In genomic region chr22:38735465-38736256, GRCh38 we compare ENCODE assay signal across 12 cellular contexts. TPM values are rescaled to one million over a fixed set of nuclear protein-coding genes. Genes with fewer than 3 reads are reported as not detected.
DNase-seq lines count a peak whose midpoint lies in the region; ATAC-seq, FAIRE-seq and TF ChIP-seq lines count a peak whose summit lies in the region.
"Had no signal": no experiment of that assay in that cellular context is flagged by ENCODE, and none has a peak within 500 bp of the region (broad histone marks: within the 10 kb centered on the region; RNA-seq: fewer than 3 reads in every experiment).

No MANE protein-coding gene starts in this region.

- peak overlapping the region in 2 of 8 donors; percentile 29 to 32 for H3K4me3 Mint-ChIP-seq in CD4-positive, alpha-beta memory T cell
- no peak overlapping the region for H3K4me3 Mint-ChIP-seq in astrocyte (ENCODE audit: unreplicated experiment)
- no peak overlapping the region for H3K4me3 Mint-ChIP-seq in neural progenitor cell

- intact Hi-C loops in CD4-positive, alpha-beta memory T cell (cut with micrococcal nuclease), result no loop called here

- H3K79me2 ChIP-seq in astrocyte (ENCODE audit: insufficient read depth, low read length) (no peaks in the 10 kb centered on the region), neural progenitor cell (ENCODE audit: low read depth) (no peaks in the 10 kb centered on the region)

- H3K27me3 Mint-ChIP-seq in CD4-positive, alpha-beta memory T cell, result no peaks in the 10 kb centered on the region
- no peaks in the 10 kb centered on the region for H3K27me3 Mint-ChIP-seq in astrocyte (ENCODE audit: low read depth, unreplicated experiment)
- peaks cover 4% of the 10 kb centered on the region for H3K27me3 Mint-ChIP-seq in neural progenitor cell (ENCODE audit: insufficient read depth, low read depth)

- no peaks in the 10 kb centered on the region for H3K9me3 ChIP-seq in CD4-positive, alpha-beta memory T cell (ENCODE audit: control insufficient read depth in 1 of 2, low read length in 2 of 2)
- no peaks in the 10 kb centered on the region for H3K9me3 ChIP-seq in astrocyte (ENCODE audit: insufficient read depth, low read depth, low read length)
- no peaks in the 10 kb centered on the region for H3K9me3 ChIP-seq in neural progenitor cell (ENCODE audit: low read depth)
- H3K9me3 ChIP-seq: colonic mucosa, heart left ventricle had no signal

- H2AFZ ChIP-seq in astrocyte (ENCODE audit: low read depth, low read length) (no peak overlapping the region), neural progenitor cell (replicated peaks) (no peak overlapping the region)

- POLR2A ChIA-PET in CD4-positive, alpha-beta memory T cell (lab: Charles Lee; ENCODE audit: partially characterized antibody), result interaction anchor here (0.9 to 42.6 kb wide), 7 partner anchors 1 to 135 kb away, joined by 3 to 1746 read pairs (median 49); partner anchors contain the start of genes CBX6, GTPBP1, NPTXR and SUN2

- H3K27ac ChIP-seq in CD4-positive, alpha-beta memory T cell (ENCODE audit: low read depth, low read length), result peak overlapping the region; percentile 13
- H3K27ac ChIP-seq in astrocyte (ENCODE audit: low read depth, low read length), result no peak overlapping the region
- H3K27ac ChIP-seq in neural progenitor cell, result no peak overlapping the region
- H3K27ac ChIP-seq: colonic mucosa had no signal

- H3F3A ChIP-seq in neural progenitor cell (ENCODE audit: low read depth), result peaks cover 3% of the 10 kb centered on the region

- TF ChIP-seq CTCF in astrocyte (IDR thresholded peaks at IDR 0.05; ENCODE audit: insufficient read depth, low read depth, low read length) (no peak), neural progenitor cell (IDR thresholded peaks at IDR 0.05) (no peak)

- ATAC-seq in GM18505 (IDR thresholded peaks at IDR 0.05; ENCODE audit: unreplicated experiment), result no peak
- ATAC-seq: heart left ventricle had no signal

- H3K4me2 ChIP-seq in astrocyte (ENCODE audit: low read length) (no peak overlapping the region), neural progenitor cell (no peak overlapping the region)

- H3K9ac ChIP-seq in astrocyte (ENCODE audit: low read length) (no peak overlapping the region), neural progenitor cell (no peak overlapping the region)

- H3K9me3 Mint-ChIP-seq in CD4-positive, alpha-beta memory T cell, result peaks cover 0 to 7% (median 0%) of the 10 kb centered on the region in 8 donors
- H3K9me3 Mint-ChIP-seq in astrocyte (ENCODE audit: unreplicated experiment), result no peaks in the 10 kb centered on the region
- H3K9me3 Mint-ChIP-seq in neural progenitor cell, result no peaks in the 10 kb centered on the region

- peak; percentile 25 for TF ChIP-seq POLR2A in GM18505 (IDR thresholded peaks at IDR 0.05; ENCODE audit: borderline replicate concordance, extremely low read depth, insufficient read depth, insufficient read length)

- peaks cover 34 to 80% of the 10 kb centered on the region in 2 donors for H3K36me3 Mint-ChIP-seq in CD4-positive, alpha-beta memory T cell
- H3K36me3 Mint-ChIP-seq in astrocyte (ENCODE audit: low read depth, unreplicated experiment) (peaks cover 16% of the 10 kb centered on the region), neural progenitor cell (peaks cover 10% of the 10 kb centered on the region)

- no peaks in the 10 kb centered on the region for H3K27me3 ChIP-seq in CD4-positive, alpha-beta memory T cell (ENCODE audit: insufficient read depth, low read length)
- no peaks in the 10 kb centered on the region for H3K27me3 ChIP-seq in astrocyte (ENCODE audit: insufficient read depth, low read length)
- H3K27me3 ChIP-seq in neural progenitor cell, result no peaks in the 10 kb centered on the region
- H3K27me3 ChIP-seq: colonic mucosa, heart left ventricle had no signal

- CTCF ChIA-PET in CD4-positive, alpha-beta memory T cell (lab: Charles Lee; ENCODE audit: partially characterized antibody), result interaction anchor here (0.8 to 7.5 kb wide), 11 partner anchors 7 to 107 kb away, joined by 3 to 74 read pairs (median 5); partner anchors contain the start of gene NPTXR

- H3K27ac Mint-ChIP-seq in CD4-positive, alpha-beta memory T cell, result peak overlapping the region; percentile 9 to 86 (median 72)
- H3K27ac Mint-ChIP-seq in astrocyte (ENCODE audit: unreplicated experiment) (peak overlapping the region; percentile 66), neural progenitor cell (peak overlapping the region; percentile 46)

- H3K4me1 ChIP-seq in CD4-positive, alpha-beta memory T cell (ENCODE audit: insufficient read depth, low read length), result peaks cover 63% of the 10 kb centered on the region
- H3K4me1 ChIP-seq in astrocyte (ENCODE audit: insufficient read depth, low read length) (peaks cover 3% of the 10 kb centered on the region), neural progenitor cell (no peaks in the 10 kb centered on the region)
- H3K4me1 ChIP-seq: colonic mucosa had no signal

- H3K4me1 Mint-ChIP-seq in CD4-positive, alpha-beta memory T cell, result peaks cover 15 to 70% (median 40%) of the 10 kb centered on the region in 4 donors
- peaks cover 7% of the 10 kb centered on the region for H3K4me1 Mint-ChIP-seq in astrocyte (ENCODE audit: low read depth, unreplicated experiment)
- H3K4me1 Mint-ChIP-seq in neural progenitor cell, result no peaks in the 10 kb centered on the region

- peaks cover 38% of the 10 kb centered on the region for H4K20me1 ChIP-seq in astrocyte (ENCODE audit: insufficient read depth, low read length)
- peaks cover 10% of the 10 kb centered on the region for H4K20me1 ChIP-seq in neural progenitor cell (ENCODE audit: low read depth)

- no peak overlapping the region for H3K4me3 ChIP-seq in CD4-positive, alpha-beta memory T cell (ENCODE audit: low read length in 2 of 2)
- H3K4me3 ChIP-seq in astrocyte (ENCODE audit: insufficient read depth, low read depth, low read length), result no peak overlapping the region
- no peak overlapping the region for H3K4me3 ChIP-seq in neural progenitor cell
- H3K4me3 ChIP-seq: colonic mucosa, heart left ventricle had no signal

- peak in 1 of 5 donors; percentile 46 for DNase-seq in CD4-positive, alpha-beta memory T cell
- DNase-seq in astrocyte (ENCODE audit: low read depth), result no peak
- no peak for DNase-seq in neural progenitor cell (ENCODE audit: low spot score)
- DNase-seq in RKO (ENCODE audit: low spot score), result no peak
- no peak for DNase-seq in OCI-M2 (lab: John Stamatoyannopoulos, UW; ENCODE audit: unreplicated experiment)
- DNase-seq in NCI-H146 (lab: John Stamatoyannopoulos, UW), result no peak
- no peak for DNase-seq in MV-4-11 (lab: John Stamatoyannopoulos, UW)
- DNase-seq: activated CD4-positive, alpha-beta T cell treated with anti-CD3 and anti-CD28 coated beads for 48 hours; colonic mucosa; OCI-M1 had no signal

- FAIRE-seq in astrocyte (lab: Jason Lieb, UNC), result no peak

- peaks cover 78% of the 10 kb centered on the region for H3K36me3 ChIP-seq in CD4-positive, alpha-beta memory T cell (ENCODE audit: insufficient read depth, low read length)
- H3K36me3 ChIP-seq in astrocyte (ENCODE audit: insufficient read depth, low read length) (peaks cover 20% of the 10 kb centered on the region), neural progenitor cell (no peaks in the 10 kb centered on the region)

RNA-seq across cellular contexts. Expression of gene SUN2, which starts 20.1 kb away (rescaled TPM):
- 1,000 to 10,000 TPM in 1 of 2 experiments, 100 to 1,000 TPM in 1; 988 to 1,004 TPM for total RNA-seq in CD4-positive, alpha-beta memory T cell
- polyA plus RNA-seq in CD4-positive, alpha-beta memory T cell, result 100 to 1,000 TPM; 323 to 643 TPM
- 46.5 and 51.0 TPM in 2 replicates for total RNA-seq in astrocyte
- 16.2 and 33.5 TPM in 2 replicates for total RNA-seq in neural progenitor cell (ENCODE audit: low replicate concordance)

RNA-seq across cellular contexts. Expression of gene GTPBP1, which starts 29.9 kb away (rescaled TPM):
- 10 to 100 TPM; 94.1 to 96.6 TPM for total RNA-seq in CD4-positive, alpha-beta memory T cell
- 10 to 100 TPM; 14.6 to 30.8 TPM for polyA plus RNA-seq in CD4-positive, alpha-beta memory T cell
- total RNA-seq in astrocyte (49.8 and 59.8 TPM in 2 replicates), neural progenitor cell (ENCODE audit: low replicate concordance) (40.8 and 91.9 TPM in 2 replicates)

RNA-seq across cellular contexts. Expression of gene JOSD1, which starts 34.9 kb away (rescaled TPM):
- 10 to 100 TPM; 64.6 to 65.4 TPM for total RNA-seq in CD4-positive, alpha-beta memory T cell
- 1 to 10 TPM; 8.0 to 9.6 TPM for polyA plus RNA-seq in CD4-positive, alpha-beta memory T cell
- total RNA-seq in astrocyte (45.6 and 48.0 TPM in 2 replicates), neural progenitor cell (ENCODE audit: low replicate concordance) (32.4 and 39.2 TPM in 2 replicates)

RNA-seq across cellular contexts. Expression of gene TOMM22, which starts 53.9 kb away (rescaled TPM):
- 10 to 100 TPM; 41.2 to 42.3 TPM for total RNA-seq in CD4-positive, alpha-beta memory T cell
- 10 to 100 TPM; 60.3 to 78.9 TPM for polyA plus RNA-seq in CD4-positive, alpha-beta memory T cell
- 75.9 and 77.8 TPM in 2 replicates for total RNA-seq in astrocyte
- 63.6 and 134 TPM in 2 replicates for total RNA-seq in neural progenitor cell (ENCODE audit: low replicate concordance)

RNA-seq across cellular contexts. Expression of gene DNAL4, which starts 58.3 kb away (rescaled TPM):
- total RNA-seq in CD4-positive, alpha-beta memory T cell, result 1 to 10 TPM; 8.6 to 9.6 TPM
- 10 to 100 TPM; 11.1 to 13.3 TPM for polyA plus RNA-seq in CD4-positive, alpha-beta memory T cell
- total RNA-seq in astrocyte (12.8 and 12.9 TPM in 2 replicates), neural progenitor cell (ENCODE audit: low replicate concordance) (10.7 and 24.3 TPM in 2 replicates)

Comparison
In these comparisons a context has a peak if more than half of its experiments do, and no peak if none do; other contexts are left out.
1. RNA of gene SUN2, which starts 20.1 kb away (total RNA-seq): 988 to 1,004 TPM in CD4-positive, alpha-beta memory T cell; 46.5 to 51.0 TPM in astrocyte and 16.2 to 33.5 TPM in neural progenitor cell; every median in the first group is over 10 times any median in the second.
2. Peak in every context shown above with its lines, with median percentiles within 50 percentile points of each other: H3K27ac Mint-ChIP-seq.